14 cellular contexts compared by ENCODE assay signal in the genomic region with DNA sequence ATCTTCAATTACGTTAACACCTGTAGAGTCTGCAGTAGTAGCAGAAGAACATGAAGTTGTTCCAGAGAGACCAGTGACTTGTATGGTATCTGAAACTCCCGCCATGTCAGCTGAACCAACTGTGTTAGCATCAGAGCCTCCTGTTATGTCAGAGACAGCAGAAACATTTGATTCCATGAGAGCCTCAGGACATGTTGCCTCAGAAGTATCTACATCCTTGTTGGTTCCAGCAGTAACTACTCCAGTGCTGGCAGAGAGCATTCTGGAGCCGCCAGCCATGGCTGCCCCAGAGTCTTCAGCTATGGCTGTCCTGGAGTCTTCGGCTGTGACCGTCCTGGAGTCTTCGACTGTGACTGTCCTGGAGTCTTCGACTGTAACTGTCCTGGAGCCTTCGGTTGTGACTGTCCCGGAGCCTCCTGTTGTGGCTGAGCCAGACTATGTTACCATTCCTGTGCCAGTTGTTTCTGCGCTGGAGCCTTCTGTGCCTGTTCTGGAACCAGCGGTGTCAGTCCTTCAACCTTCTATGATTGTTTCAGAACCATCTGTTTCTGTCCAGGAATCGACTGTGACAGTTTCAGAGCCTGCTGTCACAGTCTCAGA.
"Had no signal": no experiment of that assay in that cellular context is flagged by ENCODE, and none has a peak within 500 bp of the region (broad histone marks: within the 10 kb centered on the region; RNA-seq: fewer than 3 reads in every experiment).

No MANE protein-coding gene starts in this region.

- H3K4me3 Mint-ChIP-seq: neural crest cell; T-helper 1 cell treated with Interleukin-12 subunit alpha and Interleukin-12 subunit beta and Interleukin-4 antibody, amounts not matched to agents 30 μg/mL and 1 μg/mL, for 36 hours had no signal

- H3K27me3 ChIP-seq: colonic mucosa, gastroesophageal sphincter, left lung, pancreas had no signal

- H3K4me1 ChIP-seq: colonic mucosa had no signal

- H3K27me3 Mint-ChIP-seq: stimulated activated naive CD8-positive, alpha-beta T cell treated with anti-CD3 and anti-CD28 coated beads, Interleukin-15, Interleukin-2, amounts not matched to agents 100 ng/mL and 50 ng/mL, for 24 hours had no signal

- DNase-seq: activated CD4-positive, alpha-beta T cell treated with anti-CD3 and anti-CD28 coated beads, Interleukin-2, amount 50 U/mL, for 48 hours; aorta; colonic mucosa; effector CD4-positive, alpha-beta T cell; islet precursor cell; left lung; mesenchymal stem cell; pancreas; stimulated activated CD4-positive, alpha-beta T cell treated with anti-CD3 and anti-CD28 coated beads, Interleukin-4, amount 100 ng/mL, for 1 hour; stimulated activated CD8-positive, alpha-beta memory T cell treated with anti-CD3 and anti-CD28 coated beads, Interleukin-4, amount 100 ng/mL, for 48 hours had no signal

- H3K27ac ChIP-seq: colonic mucosa, gastroesophageal sphincter, left lung, pancreas had no signal

- H3K9me3 Mint-ChIP-seq: neural crest cell; stimulated activated naive CD8-positive, alpha-beta T cell treated with anti-CD3 and anti-CD28 coated beads, Interleukin-15, Interleukin-2, amounts not matched to agents 100 ng/mL and 50 ng/mL, for 24 hours; T-helper 1 cell treated with Interleukin-12 subunit alpha and Interleukin-12 subunit beta and Interleukin-4 antibody, amounts not matched to agents 30 μg/mL and 1 μg/mL, for 36 hours had no signal

- ATAC-seq: gastroesophageal sphincter, left lung, pancreas had no signal

- H3K27ac Mint-ChIP-seq: stimulated activated naive CD8-positive, alpha-beta T cell treated with anti-CD3 and anti-CD28 coated beads, Interleukin-15, Interleukin-2, amounts not matched to agents 100 ng/mL and 50 ng/mL, for 24 hours; T-helper 1 cell treated with Interleukin-12 subunit alpha and Interleukin-12 subunit beta and Interleukin-4 antibody, amounts not matched to agents 30 μg/mL and 1 μg/mL, for 36 hours had no signal

- H3K9me3 ChIP-seq: colonic mucosa, gastroesophageal sphincter, left lung, pancreas had no signal

- H3K4me3 ChIP-seq: colonic mucosa, gastroesophageal sphincter, left lung, pancreas had no signal
